14 cellular contexts compared by ENCODE assay signal in the genomic region with DNA sequence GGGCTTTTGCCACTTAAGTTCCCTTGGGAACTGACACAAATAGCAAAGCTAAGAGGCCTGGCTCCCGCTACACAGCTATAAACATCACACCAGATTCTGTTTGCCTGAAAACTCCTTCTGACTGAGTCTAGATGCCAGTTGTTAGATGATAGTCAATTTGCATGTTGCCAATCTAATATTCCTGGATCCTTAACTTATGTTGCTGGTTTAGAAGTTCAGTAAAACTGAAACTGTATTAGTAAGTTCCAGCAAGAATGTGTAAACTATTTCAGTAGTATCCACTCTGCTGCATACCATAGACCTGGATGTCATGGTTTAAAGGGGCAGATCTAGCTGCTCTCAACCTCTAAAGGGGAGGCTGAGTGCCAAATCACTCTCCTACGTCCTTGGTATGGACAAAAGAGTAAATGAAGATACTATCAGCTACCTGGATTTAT. TPM values are rescaled to one million over a fixed set of nuclear protein-coding genes. Genes with fewer than 3 reads are reported as not detected.
DNase-seq lines count a peak whose midpoint lies in the region; ATAC-seq and TF ChIP-seq lines count a peak whose summit lies in the region.
"Had no signal": no experiment of that assay in that cellular context is flagged by ENCODE, and none has a peak within 500 bp of the region (broad histone marks: within the 10 kb centered on the region; RNA-seq: fewer than 3 reads in every experiment).

No MANE protein-coding gene starts in this region.

- no peak overlapping the region for H3T11ph ChIP-seq in H9 (ENCODE audit: low read length)

- no peaks in the 10 kb centered on the region for H3K27me3 Mint-ChIP-seq in stimulated activated naive CD8-positive, alpha-beta T cell treated with anti-CD3 and anti-CD28 coated beads, Interleukin-15, amount 100 ng/mL, for 72 hours
- no peaks in the 10 kb centered on the region for H3K27me3 Mint-ChIP-seq in H9 (ENCODE audit: low read depth)

- no peak overlapping the region for H4K5ac ChIP-seq in H9 (ENCODE audit: insufficient read length, low read depth, low read length)

- H4K20me1 ChIP-seq in Loucy (ENCODE audit: insufficient read depth, low read length, poor library complexity, severe bottlenecking), result no peaks in the 10 kb centered on the region
- no peaks in the 10 kb centered on the region for H4K20me1 ChIP-seq in H9 (ENCODE audit: control insufficient read depth, insufficient read depth, insufficient read length)

- no peak overlapping the region for H2BK20ac ChIP-seq in H9 (ENCODE audit: low read depth, low read length, poor library complexity, severe bottlenecking)

- H3K9ac ChIP-seq in Loucy (ENCODE audit: low read depth, low read length, poor library complexity, severe bottlenecking) (no peak overlapping the region), H9 (ENCODE audit: extremely low read depth, insufficient read length, low read length) (no peak overlapping the region)

- H3K9me3 ChIP-seq in Loucy (ENCODE audit: insufficient read depth, low read depth, low read length) (no peaks in the 10 kb centered on the region), mesodermal cell (ENCODE audit: control insufficient read depth, low read length) (no peaks in the 10 kb centered on the region), H9 (ENCODE audit: control insufficient read depth, low read depth, low read length) (no peaks in the 10 kb centered on the region)
- H3K9me3 ChIP-seq: Caco-2, prostate gland, thoracic aorta had no signal

- no peak overlapping the region for H3K18ac ChIP-seq in H9 (ENCODE audit: insufficient read length, low read depth, low read length)

- peaks cover 11% of the 10 kb centered on the region for H3K4me1 Mint-ChIP-seq in stimulated activated naive CD8-positive, alpha-beta T cell treated with anti-CD3 and anti-CD28 coated beads, Interleukin-15, amount 100 ng/mL, for 72 hours
- peaks cover 22% of the 10 kb centered on the region in 2 experiments for H3K4me1 Mint-ChIP-seq in H9

- H3K27ac ChIP-seq in mesodermal cell (ENCODE audit: low read depth, low read length, severe bottlenecking) (peak overlapping the region; percentile 85), H9 (ENCODE audit: insufficient read length, low read depth, low read length) (no peak overlapping the region)
- H3K27ac ChIP-seq: prostate gland had no signal

- H3K14ac ChIP-seq in H9 (ENCODE audit: insufficient read depth, low read length), result no peak overlapping the region

- H3K4me3 Mint-ChIP-seq in stimulated activated naive CD8-positive, alpha-beta T cell treated with anti-CD3 and anti-CD28 coated beads, Interleukin-15, amount 100 ng/mL, for 72 hours, result no peak overlapping the region
- no peak overlapping the region for H3K4me3 Mint-ChIP-seq in H9
- H3K4me3 Mint-ChIP-seq: activated T-cell treated with anti-CD3 and anti-CD28 coated beads, Interleukin-2, amount 50 U/mL, for 24 hours had no signal

- H3K4ac ChIP-seq in H9 (ENCODE audit: low read depth, low read length), result no peak overlapping the region

- no peaks in the 10 kb centered on the region for H3K9me2 ChIP-seq in Loucy (replicated peaks; ENCODE audit: low read depth, low read length)

- H2BK15ac ChIP-seq in H9 (ENCODE audit: low read depth, low read length), result no peak overlapping the region

- H2AK5ac ChIP-seq in H9 (ENCODE audit: insufficient read length, low read length), result no peak overlapping the region

- H3K56ac ChIP-seq in H9 (ENCODE audit: insufficient read length, low read depth, low read length), result no peak overlapping the region

- TF ChIP-seq CTCF in Loucy (conservative IDR thresholded peaks at IDR 0.05; ENCODE audit: low read length) (no peak), choroid plexus epithelial cell (conservative IDR thresholded peaks at IDR 0.05; ENCODE audit: low read depth, low read length) (no peak), H9 (conservative IDR thresholded peaks at IDR 0.05) (no peak)

- H3K79me1 ChIP-seq in H9 (ENCODE audit: insufficient read depth, low read depth, low read length, poor library complexity, severe bottlenecking), result no peaks in the 10 kb centered on the region

- no peaks in the 10 kb centered on the region for H3K36me3 ChIP-seq in Loucy (ENCODE audit: insufficient read depth, low read length)
- H3K36me3 ChIP-seq in mesodermal cell (ENCODE audit: control insufficient read depth, insufficient read depth, low read length), result no peaks in the 10 kb centered on the region
- H3K36me3 ChIP-seq: prostate gland, thoracic aorta had no signal

- 0 out of 2 replicates have a peak overlapping the region, but pooled peaks have one; percentile 6 for H2AFZ ChIP-seq in Loucy (ENCODE audit: low read length)
- no peak overlapping the region for H2AFZ ChIP-seq in H9 (ENCODE audit: low read length)

- no peak overlapping the region for H2BK120ac ChIP-seq in H9 (ENCODE audit: low read depth, low read length, poor library complexity, severe bottlenecking)

- no peak for ATAC-seq in stimulated activated naive CD8-positive, alpha-beta T cell treated with anti-CD3 and anti-CD28 coated beads, Interleukin-15, amount 100 ng/mL, for 72 hours
- no peak for ATAC-seq in HG03565 (IDR thresholded peaks at IDR 0.05; ENCODE audit: unreplicated experiment)

- no peaks in the 10 kb centered on the region for H3F3A ChIP-seq in Loucy (ENCODE audit: low read depth)

- H3K36me3 Mint-ChIP-seq in H9 (ENCODE audit: insufficient read depth in 1 of 3, low read depth in 3 of 3), result peaks cover 0 to 14% (median 0%) of the 10 kb centered on the region in 3 experiments; a peak in 3 of 7 replicates

- no peak overlapping the region for H3K27ac Mint-ChIP-seq in stimulated activated naive CD8-positive, alpha-beta T cell treated with anti-CD3 and anti-CD28 coated beads, Interleukin-15, amount 100 ng/mL, for 72 hours
- H3K27ac Mint-ChIP-seq in H9, result no peak overlapping the region
- H3K27ac Mint-ChIP-seq: activated T-cell treated with anti-CD3 and anti-CD28 coated beads, Interleukin-2, amount 50 U/mL, for 24 hours had no signal

- no peak overlapping the region for H4K8ac ChIP-seq in H9 (replicated peaks; ENCODE audit: insufficient read length, low read depth, low read length)

- H3K27me3 ChIP-seq in Loucy (ENCODE audit: insufficient read depth, low read length, poor library complexity, severe bottlenecking), result no peaks in the 10 kb centered on the region
- H3K27me3 ChIP-seq in H9 (ENCODE audit: insufficient read depth, low read length), result no peaks in the 10 kb centered on the region

- no peaks in the 10 kb centered on the region for H3K23me2 ChIP-seq in H9 (ENCODE audit: insufficient read length, low read depth, low read length, poor library complexity, severe bottlenecking)

- DNase-seq in Ammon's horn (ENCODE audit: low spot score) (peak; percentile 52), choroid plexus epithelial cell (ENCODE audit: low read depth) (peak; percentile 84), inferior parietal cortex (ENCODE audit: extremely low spot score) (no peak), H9 (no peak)
- no peak for DNase-seq in stimulated activated naive CD8-positive, alpha-beta T cell treated with anti-CD3 and anti-CD28 coated beads, Interleukin-15, amount 100 ng/mL, for 72 hours
- DNase-seq: activated T-cell treated with anti-CD3 and anti-CD28 coated beads, Interleukin-2, amount 50 U/mL, for 24 hours; Caco-2; central memory CD4-positive, alpha-beta T cell; NCI-H1092 treated with DMSO at 0.1 percent for 48 hours had no signal

- no peak overlapping the region for H2BK12ac ChIP-seq in H9 (ENCODE audit: insufficient read length, low read depth, low read length)

- no peak overlapping the region for H4K91ac ChIP-seq in H9 (ENCODE audit: insufficient read length, low read depth, low read length)

- peaks cover 24% of the 10 kb centered on the region for H3K4me1 ChIP-seq in Loucy (ENCODE audit: insufficient read depth, low read length, poor library complexity, severe bottlenecking)
- H3K4me1 ChIP-seq in mesodermal cell (ENCODE audit: control insufficient read depth, insufficient read depth, low read length, poor library complexity, severe bottlenecking), result peaks cover 20% of the 10 kb centered on the region
- peaks cover 6% of the 10 kb centered on the region; the same call in 1 of the 2 replicates for H3K4me1 ChIP-seq in H9 (ENCODE audit: insufficient read depth, low read length)
- H3K4me1 ChIP-seq: prostate gland had no signal

- H3K4me2 ChIP-seq in Loucy (ENCODE audit: low read depth, low read length, poor library complexity, severe bottlenecking), result no peak overlapping the region
- H3K4me2 ChIP-seq in H9 (ENCODE audit: insufficient read depth, insufficient read length, low read length), result no peak overlapping the region

- no peaks in the 10 kb centered on the region for H3K9me3 Mint-ChIP-seq in stimulated activated naive CD8-positive, alpha-beta T cell treated with anti-CD3 and anti-CD28 coated beads, Interleukin-15, amount 100 ng/mL, for 72 hours
- peaks cover 8 to 10% of the 10 kb centered on the region in 2 experiments; a peak in 4 of 5 replicates for H3K9me3 Mint-ChIP-seq in H9
- H3K9me3 Mint-ChIP-seq: activated T-cell treated with anti-CD3 and anti-CD28 coated beads, Interleukin-2, amount 50 U/mL, for 24 hours had no signal

- H3K4me3 ChIP-seq in Loucy (ENCODE audit: low read length, poor library complexity, severe bottlenecking), result no peak overlapping the region
- no peak overlapping the region for H3K4me3 ChIP-seq in choroid plexus epithelial cell (ENCODE audit: low read depth, low read length)
- H3K4me3 ChIP-seq in mesodermal cell (ENCODE audit: extremely low read depth, insufficient read depth, low read length, poor library complexity, severe bottlenecking), result no peak overlapping the region
- H3K4me3 ChIP-seq: prostate gland, thoracic aorta had no signal

- H3K79me2 ChIP-seq in Loucy (ENCODE audit: insufficient read depth, low read length), result no peaks in the 10 kb centered on the region
- no peaks in the 10 kb centered on the region for H3K79me2 ChIP-seq in H9 (ENCODE audit: insufficient read depth, low read length)

- no peak overlapping the region for H2BK5ac ChIP-seq in H9 (ENCODE audit: insufficient read length, low read length)

- H3K23ac ChIP-seq in H9 (ENCODE audit: insufficient read length, low read depth, low read length), result no peak overlapping the region

- 60% methylated on average over 1 of the region's 2 CpGs; no CpG with 5 or more reads in 1 of the 2 experiments for WGBS in mesodermal cell (ENCODE audit: insufficient coverage in 2 of 2), 2 experiments
- no CpG with 5 or more reads among the region's 2 CpGs for WGBS in H9 (ENCODE audit: extremely low coverage, insufficient read length, low lambda C conversion rate)

RNA-seq across cellular contexts. Expression of a gene that starts 27.1 kb away (rescaled TPM):
- 10.2 TPM for polyA plus RNA-seq in mesodermal cell (2013, experiment 1 of 2)
- polyA plus RNA-seq in mesodermal cell (2013, experiment 2 of 2), result 11.0 TPM
- total RNA-seq in H9 (2021), result 10.3 and 10.6 TPM in 2 replicates

RNA-seq across cellular contexts. Expression of a gene that starts 52.0 kb away (rescaled TPM):
- polyA plus RNA-seq in mesodermal cell (2013, experiment 1 of 2), result 1,311 TPM
- 1,352 TPM for polyA plus RNA-seq in mesodermal cell (2013, experiment 2 of 2)
- 731 and 748 TPM in 2 replicates for total RNA-seq in H9 (2021)

Comparison
In these comparisons a context has a peak if more than half of its experiments do, and no peak if none do; other contexts are left out.
1. DNase-seq: peak in Ammon's horn (single experiment) and choroid plexus epithelial cell (single experiment); none in stimulated activated naive CD8-positive, alpha-beta T cell treated with anti-CD3 and anti-CD28 coated beads, Interleukin-15, amount 100 ng/mL, for 72 hours (0 of 2), inferior parietal cortex (single experiment) and H9 (single experiment).